ENCODE assay signal across 8 cellular contexts in the genomic region with DNA sequence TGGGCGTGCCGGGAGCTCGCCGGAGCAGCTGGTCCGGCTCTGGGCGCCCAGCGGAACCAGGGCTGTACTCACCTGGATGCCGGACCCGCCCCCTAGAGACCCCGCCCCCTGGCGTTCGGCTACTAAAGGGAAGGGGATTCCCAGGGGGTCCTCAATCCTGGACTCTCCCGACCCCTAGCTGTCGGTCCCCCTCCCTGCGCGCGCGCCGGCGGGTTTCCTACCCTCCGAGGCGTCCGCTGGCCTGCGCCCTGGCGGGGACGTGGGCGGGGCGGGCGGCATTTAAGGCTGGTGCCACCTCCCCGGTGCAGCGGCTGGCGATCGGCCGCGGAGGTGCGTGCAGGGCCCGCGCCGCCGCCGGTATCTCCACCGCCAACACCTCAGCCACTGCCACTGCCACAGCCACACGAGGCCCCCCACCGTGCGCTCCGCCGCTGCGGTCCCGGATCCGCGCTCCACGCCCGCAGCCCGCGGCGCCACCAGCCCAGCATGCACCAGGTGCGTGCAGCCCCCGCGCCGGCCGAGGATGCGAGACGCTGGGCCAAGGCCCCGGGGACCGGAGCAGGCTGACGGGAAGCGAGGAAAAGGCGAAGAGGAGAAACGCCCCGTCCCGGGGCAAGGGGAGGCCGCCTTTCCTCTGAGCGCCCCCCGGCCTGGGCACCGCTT. TPM values are rescaled to one million over a fixed set of nuclear protein-coding genes. Genes with fewer than 3 reads are reported as not detected.
A peak's percentile ranks its signal among the peaks of the same experiment; 100 is the strongest.
DNase-seq lines count a peak whose midpoint lies in the region; ATAC-seq and TF ChIP-seq lines count a peak whose summit lies in the region.

TSS of gene ATP12A (plus strand) at position 151 of the 663 bp plus-strand sequence. CDS start at position 487, 336 bp downstream.

- no peak within 1 kb of the TSS for H3K9ac ChIP-seq in IMR-90 (ENCODE audit: low read depth, low read length)
- H3K9ac ChIP-seq in iPS-18a (ENCODE audit: low read length) = no peak within 1 kb of the TSS

- CTCF ChIA-PET in IMR-90 (lab: Yijun Ruan, JAX) = interaction anchor here (0.5 kb wide), 1 partner anchor 23 kb away, joined by 3 read pairs; no protein-coding TSS in a partner anchor

- H3K27ac ChIP-seq in 22Rv1 (no peak within 1 kb of the TSS), IMR-90 (ENCODE audit: insufficient read depth, low read length) (no peak within 1 kb of the TSS), iPS-18a (ENCODE audit: low read length) (no peak within 1 kb of the TSS)

- no TSS peak for BruUV-seq in IMR-90 (replicated peaks; lab: Mats Ljungman, UMichigan)

- H3K36me3 Mint-ChIP-seq in activated T-helper 2 cell treated with anti-CD3 and anti-CD28 coated beads, Interferon-gamma antibody, Interleukin-2, Interleukin-4, amounts not matched to agents 10 μg/mL and 5 μg/mL and 100 μg/mL, durations not matched to agents 14 hours and 24 hours and 36 hours (ENCODE audit: low read depth) = no peaks in the 10 kb centered on the region

- no peak within 1 kb of the TSS for H2BK5ac ChIP-seq in IMR-90 (ENCODE audit: low read depth, low read length, poor library complexity, severe bottlenecking)

- no peak for TF ChIP-seq RAD21 in IMR-90 (IDR thresholded peaks at IDR 0.05; ENCODE audit: low read length)

- DNase-seq in IMR-90 (no peak), UCSD-AML1 (lab: John Stamatoyannopoulos, UW; ENCODE audit: unreplicated experiment) (no peak)
- DNase-seq in activated T-helper 2 cell treated with anti-CD3 and anti-CD28 coated beads, Interferon-gamma antibody, Interleukin-2, Interleukin-4, amounts not matched to agents 10 μg/mL and 5 μg/mL and 100 μg/mL, durations not matched to agents 14 hours and 24 hours and 36 hours (ENCODE audit: low spot score) = peak; percentile 16
- DNase-seq in stimulated activated CD4-positive, alpha-beta T cell treated with anti-CD3 and anti-CD28 coated beads, Interleukin-4, amount 100 ng/mL, for 24 hours = peak; percentile 18

- H3K36me3 ChIP-seq in IMR-90 (ENCODE audit: control insufficient read depth, insufficient read depth, low read length) (no peaks in the 10 kb centered on the region), iPS-18a (ENCODE audit: control insufficient read depth, low read depth, low read length) (no peaks in the 10 kb centered on the region)

- H3K79me1 ChIP-seq in IMR-90 (ENCODE audit: low read depth in 1 of 2, low read length in 2 of 2) = no peaks in the 10 kb centered on the region

- peaks cover 44% of the 10 kb centered on the region for H3K27me3 Mint-ChIP-seq in activated T-helper 2 cell treated with anti-CD3 and anti-CD28 coated beads, Interferon-gamma antibody, Interleukin-2, Interleukin-4, amounts not matched to agents 10 μg/mL and 5 μg/mL and 100 μg/mL, durations not matched to agents 14 hours and 24 hours and 36 hours (ENCODE audit: low read depth)

- H3K14ac ChIP-seq in IMR-90 (replicated peaks; ENCODE audit: low read depth, low read length) = no peak within 1 kb of the TSS

- TF ChIP-seq CTCF in 22Rv1 (IDR thresholded peaks at IDR 0.05) (peak; percentile 19; the same call in 1 of the 2 replicates), IMR-90 (conservative IDR thresholded peaks at IDR 0.05; ENCODE audit: low read depth, low read length) (no peak)

- intact Hi-C loops in IMR-90 (cut with micrococcal nuclease) = no loop called here
- intact Hi-C loops in activated T-helper 2 cell treated with anti-CD3 and anti-CD28 coated beads, Interferon-gamma antibody, Interleukin-2, Interleukin-4, amounts not matched to agents 10 μg/mL and 5 μg/mL and 100 μg/mL, durations not matched to agents 14 hours and 24 hours and 36 hours (cut with micrococcal nuclease) = loop anchor here (5.0 kb wide), 3 partner anchors 53 to 168 kb away; partner anchors contain the start of gene PARP4

- no peak within 1 kb of the TSS for H3K4me3 ChIP-seq in IMR-90 (ENCODE audit: insufficient read depth, low read depth, low read length)
- H3K4me3 ChIP-seq in iPS-18a (ENCODE audit: low read length) = peak within 1 kb of the TSS; percentile 59

- H2AK9ac ChIP-seq in IMR-90 (replicated peaks; ENCODE audit: low read depth, low read length, poor library complexity) = no peak within 1 kb of the TSS

- no peak within 1 kb of the TSS for H3K4me3 Mint-ChIP-seq in activated T-helper 2 cell treated with anti-CD3 and anti-CD28 coated beads, Interferon-gamma antibody, Interleukin-2, Interleukin-4, amounts not matched to agents 10 μg/mL and 5 μg/mL and 100 μg/mL, durations not matched to agents 14 hours and 24 hours and 36 hours (ENCODE audit: low read depth)

- no peak within 1 kb of the TSS for H2BK20ac ChIP-seq in IMR-90 (ENCODE audit: low read depth, low read length)

- no peaks in the 10 kb centered on the region for H3K9me3 Mint-ChIP-seq in activated T-helper 2 cell treated with anti-CD3 and anti-CD28 coated beads, Interferon-gamma antibody, Interleukin-2, Interleukin-4, amounts not matched to agents 10 μg/mL and 5 μg/mL and 100 μg/mL, durations not matched to agents 14 hours and 24 hours and 36 hours

- no peaks in the 10 kb centered on the region for H4K20me1 ChIP-seq in IMR-90 (ENCODE audit: insufficient read depth, low read length)

- H4K5ac ChIP-seq in IMR-90 (ENCODE audit: low read depth, low read length) = no peak within 1 kb of the TSS

- H4K91ac ChIP-seq in IMR-90 (ENCODE audit: insufficient read depth, low read depth, low read length) = no peak within 1 kb of the TSS

- WGBS in IMR-90 (ENCODE audit: extremely low coverage in 2 of 2, insufficient read length in 1 of 2), 2 experiments = 3% methylated on average over 14 of the region's 75 CpGs; no CpG with 5 or more reads in 1 of the 2 experiments

- TF ChIP-seq POLR2A in IMR-90 (IDR thresholded peaks at IDR 0.05; ENCODE audit: low read depth, low read length) = no peak

- H3K27me3 ChIP-seq in IMR-90 (ENCODE audit: control insufficient read depth, insufficient read depth, low read length) = peaks cover 58% of the 10 kb centered on the region
- H3K27me3 ChIP-seq in iPS-18a (ENCODE audit: control insufficient read depth, insufficient read depth, low read length) = peaks cover 34% of the 10 kb centered on the region

- no peak within 1 kb of the TSS for H3K4ac ChIP-seq in IMR-90 (ENCODE audit: low read depth, low read length)

- H3K4me1 ChIP-seq in IMR-90 (ENCODE audit: control insufficient read depth, insufficient read depth, low read length) (no peaks in the 10 kb centered on the region), iPS-18a (ENCODE audit: control insufficient read depth, low read depth, low read length) (peaks cover 16% of the 10 kb centered on the region)

- peak within 1 kb of the TSS; percentile 51 for H2AFZ ChIP-seq in IMR-90 (replicated peaks; ENCODE audit: low read length, poor library complexity)

- H2AK5ac ChIP-seq in IMR-90 (ENCODE audit: low read depth, low read length) = no peak within 1 kb of the TSS

- POLR2A ChIA-PET in IMR-90 (lab: Charles Lee; ENCODE audit: unreplicated experiment) = no interaction called here

- no peak within 1 kb of the TSS for H3K23ac ChIP-seq in IMR-90 (ENCODE audit: low read depth, low read length)

- H2BK15ac ChIP-seq in IMR-90 (ENCODE audit: low read depth, low read length) = no peak within 1 kb of the TSS

- dilution Hi-C loops in IMR-90 (cut with HindIII; ENCODE audit: low sequenced_read_pairs, unreplicated experiment) = no loop called here

- ATAC-seq in IMR-90 (ENCODE audit: low read depth) = no peak
- no peak for ATAC-seq in HG03135 (IDR thresholded peaks at IDR 0.05; ENCODE audit: unreplicated experiment)
- no peak for ATAC-seq in GM18909 (IDR thresholded peaks at IDR 0.05; ENCODE audit: poor library complexity, unreplicated experiment)

- no peak within 1 kb of the TSS for H3K27ac Mint-ChIP-seq in activated T-helper 2 cell treated with anti-CD3 and anti-CD28 coated beads, Interferon-gamma antibody, Interleukin-2, Interleukin-4, amounts not matched to agents 10 μg/mL and 5 μg/mL and 100 μg/mL, durations not matched to agents 14 hours and 24 hours and 36 hours

- H4K8ac ChIP-seq in IMR-90 (ENCODE audit: low read depth in 2 of 2, low read length in 2 of 2) = no peak within 1 kb of the TSS

- H2BK120ac ChIP-seq in IMR-90 (ENCODE audit: low read depth, low read length) = no peak within 1 kb of the TSS

- H3K4me1 Mint-ChIP-seq in activated T-helper 2 cell treated with anti-CD3 and anti-CD28 coated beads, Interferon-gamma antibody, Interleukin-2, Interleukin-4, amounts not matched to agents 10 μg/mL and 5 μg/mL and 100 μg/mL, durations not matched to agents 14 hours and 24 hours and 36 hours (ENCODE audit: low read depth) = peaks cover 34% of the 10 kb centered on the region

- H3K9me1 ChIP-seq in IMR-90 (ENCODE audit: insufficient read depth, low read length) = no peaks in the 10 kb centered on the region; the same call in 1 of the 2 replicates

- no peak within 1 kb of the TSS for H3K56ac ChIP-seq in IMR-90 (ENCODE audit: extremely low read depth, insufficient read depth, low read length)

- no peak within 1 kb of the TSS for H3K18ac ChIP-seq in IMR-90 (ENCODE audit: low read depth, low read length)

- in situ Hi-C loops in IMR-90 (cut with MboI; ENCODE audit: low sequenced_read_pairs) = no loop called here

- no peak within 1 kb of the TSS for H3K4me2 ChIP-seq in IMR-90 (ENCODE audit: low read depth, low read length)

- H3K9me3 ChIP-seq in IMR-90 (ENCODE audit: control insufficient read depth, insufficient read depth, low read length) = no peaks in the 10 kb centered on the region
- no peaks in the 10 kb centered on the region for H3K9me3 ChIP-seq in iPS-18a (ENCODE audit: control insufficient read depth, low read depth, low read length)

TF ChIP-seq in IMR-90, 13 proteins besides CTCF, POLR2A, EP300 and RAD21:
- TF ChIP-seq MAZ (IDR thresholded peaks at IDR 0.05; ENCODE audit: borderline replicate concordance, low read depth, low read length) (no peak), NFE2L2 (IDR thresholded peaks at IDR 0.05; ENCODE audit: low read depth, low read length) (no peak), MAFK (IDR thresholded peaks at IDR 0.05; ENCODE audit: low read depth, low read length) (no peak), SMC3 (IDR thresholded peaks at IDR 0.05; ENCODE audit: low read depth, low read length) (no peak), FOS (IDR thresholded peaks at IDR 0.05; ENCODE audit: low read depth, low read length) (no peak)

RNA-seq across cellular contexts. Expression of gene ATP12A, which starts in this region (rescaled TPM):
- total RNA-seq in IMR-90 (2012; rRNA removed) = not detected in 2 replicates
- polyA plus RNA-seq in IMR-90 (2012; rRNA removed) = not detected in 2 replicates
- polyA plus RNA-seq in IMR-90 (2012; cell fraction: cytosol; rRNA removed) = not detected in 2 replicates
- polyA plus RNA-seq in IMR-90 (2012; cell fraction: nucleus; rRNA removed; ENCODE audit: low replicate concordance) = not detected in 2 replicates
- 1.1 TPM in 2 replicates for total RNA-seq in activated T-helper 2 cell treated with anti-CD3 and anti-CD28 coated beads, Interferon-gamma antibody, Interleukin-2, Interleukin-4, amounts not matched to agents 10 μg/mL and 5 μg/mL and 100 μg/mL, durations not matched to agents 14 hours and 24 hours and 36 hours

Comparison
In these comparisons a context has a peak if more than half of its experiments do, and no peak if none do; other contexts are left out.
1. DNase-seq: peak in activated T-helper 2 cell treated with anti-CD3 and anti-CD28 coated beads, Interferon-gamma antibody, Interleukin-2, Interleukin-4, amounts not matched to agents 10 μg/mL and 5 μg/mL and 100 μg/mL, durations not matched to agents 14 hours and 24 hours and 36 hours (single experiment) and stimulated activated CD4-positive, alpha-beta T cell treated with anti-CD3 and anti-CD28 coated beads, Interleukin-4, amount 100 ng/mL, for 24 hours (single experiment); none in IMR-90 (single experiment) and UCSD-AML1 (single experiment).